ENCODE assay signal across 1 cellular context in the genomic region with DNA sequence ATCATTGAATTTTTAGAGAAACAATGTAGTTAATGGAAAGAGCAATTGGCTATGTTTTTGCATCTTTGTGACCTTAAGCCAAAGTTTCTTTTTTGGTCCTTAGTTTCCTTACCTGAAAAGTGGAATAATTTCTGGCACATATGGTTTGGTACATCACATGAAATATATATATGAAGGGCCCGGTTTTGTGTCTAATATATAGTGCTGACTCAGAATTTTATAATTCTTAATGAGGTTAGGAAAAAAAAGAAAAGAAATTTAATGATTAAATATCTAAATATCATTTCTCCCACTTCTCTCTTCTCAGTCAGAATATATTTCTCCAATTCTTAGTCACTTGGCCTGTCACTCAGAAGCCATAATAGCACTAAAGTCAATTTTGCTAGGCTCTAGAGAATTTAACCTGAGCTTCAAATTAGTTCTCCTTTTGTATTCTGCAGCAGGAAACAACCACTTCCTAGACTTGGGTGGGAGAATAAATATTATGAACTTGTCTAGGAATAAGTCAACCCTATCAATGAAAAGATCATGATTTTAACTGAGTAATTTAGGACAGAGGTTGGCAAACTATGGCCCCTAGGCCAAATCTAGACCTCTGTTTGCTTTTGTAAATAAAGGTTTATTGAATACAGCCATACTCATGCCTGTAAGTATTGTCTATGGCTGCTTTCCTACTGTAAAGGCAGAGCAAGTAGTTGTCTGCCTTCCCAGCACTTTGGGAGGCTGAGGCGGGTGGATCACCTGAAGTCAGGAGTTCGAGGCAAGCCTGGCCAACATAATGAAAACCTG.
TF ChIP-seq lines count a peak whose summit lies in the region.

No MANE protein-coding gene starts in this region.

TF ChIP-seq in HepG2, 621 proteins besides CTCF, POLR2A, EP300 and RAD21 (continued from another document):
- TF ChIP-seq, protein P1, sequence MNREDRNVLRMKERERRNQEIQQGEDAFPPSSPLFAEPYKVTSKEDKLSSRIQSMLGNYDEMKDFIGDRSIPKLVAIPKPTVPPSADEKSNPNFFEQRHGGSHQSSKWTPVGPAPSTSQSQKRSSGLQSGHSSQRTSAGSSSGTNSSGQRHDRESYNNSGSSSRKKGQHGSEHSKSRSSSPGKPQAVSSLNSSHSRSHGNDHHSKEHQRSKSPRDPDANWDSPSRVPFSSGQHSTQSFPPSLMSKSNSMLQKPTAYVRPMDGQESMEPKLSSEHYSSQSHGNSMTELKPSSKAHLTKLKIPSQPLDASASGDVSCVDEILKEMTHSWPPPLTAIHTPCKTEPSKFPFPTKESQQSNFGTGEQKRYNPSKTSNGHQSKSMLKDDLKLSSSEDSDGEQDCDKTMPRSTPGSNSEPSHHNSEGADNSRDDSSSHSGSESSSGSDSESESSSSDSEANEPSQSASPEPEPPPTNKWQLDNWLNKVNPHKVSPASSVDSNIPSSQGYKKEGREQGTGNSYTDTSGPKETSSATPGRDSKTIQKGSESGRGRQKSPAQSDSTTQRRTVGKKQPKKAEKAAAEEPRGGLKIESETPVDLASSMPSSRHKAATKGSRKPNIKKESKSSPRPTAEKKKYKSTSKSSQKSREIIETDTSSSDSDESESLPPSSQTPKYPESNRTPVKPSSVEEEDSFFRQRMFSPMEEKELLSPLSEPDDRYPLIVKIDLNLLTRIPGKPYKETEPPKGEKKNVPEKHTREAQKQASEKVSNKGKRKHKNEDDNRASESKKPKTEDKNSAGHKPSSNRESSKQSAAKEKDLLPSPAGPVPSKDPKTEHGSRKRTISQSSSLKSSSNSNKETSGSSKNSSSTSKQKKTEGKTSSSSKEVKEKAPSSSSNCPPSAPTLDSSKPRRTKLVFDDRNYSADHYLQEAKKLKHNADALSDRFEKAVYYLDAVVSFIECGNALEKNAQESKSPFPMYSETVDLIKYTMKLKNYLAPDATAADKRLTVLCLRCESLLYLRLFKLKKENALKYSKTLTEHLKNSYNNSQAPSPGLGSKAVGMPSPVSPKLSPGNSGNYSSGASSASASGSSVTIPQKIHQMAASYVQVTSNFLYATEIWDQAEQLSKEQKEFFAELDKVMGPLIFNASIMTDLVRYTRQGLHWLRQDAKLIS (CRISPR knock-in tag; IDR thresholded peaks at IDR 0.05) = no peak
- no peak for TF ChIP-seq ZIK1 (CRISPR knock-in tag; IDR thresholded peaks at IDR 0.05; ENCODE audit: borderline replicate concordance, low read depth)
- peak; percentile 71 for TF ChIP-seq FOXA3 (CRISPR knock-in tag; IDR thresholded peaks at IDR 0.05)
- no peak for TF ChIP-seq ZNF383 (CRISPR knock-in tag; IDR thresholded peaks at IDR 0.05; ENCODE audit: borderline replicate concordance)
- 0 out of 2 replicates have a peak, but pooled peaks have one; percentile 21 for TF ChIP-seq ZBTB40 (IDR thresholded peaks at IDR 0.05)
- peak; percentile 96; the same call in 1 of the 2 replicates for TF ChIP-seq ZBTB40 (CRISPR knock-in tag; IDR thresholded peaks at IDR 0.05)
- no peak for TF ChIP-seq ZNF629 (CRISPR knock-in tag; conservative IDR thresholded peaks at IDR 0.05)
- TF ChIP-seq MAFF (IDR thresholded peaks at IDR 0.05; ENCODE audit: low read depth, low read length) = peak; percentile 36; the same call in 1 of the 2 replicates
- TF ChIP-seq PPARG (CRISPR knock-in tag; conservative IDR thresholded peaks at IDR 0.05) = peak; percentile 37; the same call in 1 of the 2 replicates
- TF ChIP-seq SP4 (CRISPR knock-in tag; IDR thresholded peaks at IDR 0.05) = no peak
